In the genomic region with DNA sequence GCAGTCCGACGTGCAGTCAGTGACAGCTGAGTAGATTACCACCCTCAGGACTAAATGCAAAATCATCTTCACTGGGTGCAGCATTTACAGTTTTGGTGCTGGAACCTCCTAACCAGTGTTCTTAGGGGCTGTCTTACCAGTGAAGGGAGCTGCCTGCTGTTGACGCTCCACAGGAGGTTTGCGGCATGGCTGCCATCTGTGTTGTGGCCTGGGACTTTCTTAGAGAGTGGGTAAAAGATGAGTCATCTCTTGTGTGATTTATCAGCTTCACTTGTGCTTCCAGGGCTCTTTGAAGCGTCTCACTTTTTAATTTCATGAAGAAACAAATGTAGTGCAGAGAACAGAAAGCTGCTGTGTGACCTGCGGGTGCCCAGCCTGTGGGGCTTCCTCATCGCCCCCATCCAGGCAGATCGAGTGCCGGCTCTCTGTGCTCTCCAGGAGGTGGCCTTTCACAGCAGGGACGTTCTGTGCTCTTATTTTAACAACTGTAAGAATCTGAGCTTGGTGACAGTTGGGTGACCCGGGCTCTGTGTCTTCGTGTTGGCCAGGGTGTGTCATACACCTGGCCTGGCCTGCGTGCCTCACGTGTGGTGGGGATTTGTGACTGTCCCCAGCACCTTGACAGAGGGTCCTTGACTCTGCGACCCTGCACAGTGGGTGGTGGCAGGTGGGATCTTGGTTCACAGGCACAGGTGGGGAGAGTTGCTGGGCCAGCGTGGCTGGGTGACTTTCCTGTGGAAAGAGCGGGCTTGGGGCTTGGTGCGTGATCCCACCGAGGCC, we compare ENCODE assay signal across 8 cellular contexts. TPM values are rescaled to one million over a fixed set of nuclear protein-coding genes. Genes with fewer than 3 reads are reported as not detected.
A peak's percentile ranks its signal among the peaks of the same experiment; 100 is the strongest.
DNase-seq lines count a peak whose midpoint lies in the region; ATAC-seq and TF ChIP-seq lines count a peak whose summit lies in the region.

No MANE protein-coding gene starts in this region.

- H3K9me3 Mint-ChIP-seq in activated B cell treated with CpG ODN at 0.5 μM for 24 hours = no peaks in the 10 kb centered on the region

- no TSS peak for BruUV-seq in mammary epithelial cell (replicated peaks; lab: Mats Ljungman, UMichigan)

- DNase-seq in GM03348 (ENCODE audit: low spot score) (peak; percentile 91), Kasumi-1 (lab: John Stamatoyannopoulos, UW) (peak; percentile 91 to 93), activated B cell treated with CpG ODN at 0.5 μM for 24 hours (peak; percentile 61), mammary epithelial cell (peak; percentile 57), retina (no peak)

- peaks cover 6% of the 10 kb centered on the region for H3F3A ChIP-seq in neural cell (ENCODE audit: insufficient read depth, low read length, poor library complexity, severe bottlenecking)

- no peak overlapping the region for H3K4me3 ChIP-seq in mammary epithelial cell (replicated peaks in 1 of 3; ENCODE audit: insufficient read depth in 1 of 3, low read depth in 2 of 3, low read length in 3 of 3)
- peak overlapping the region; percentile 18 for H3K4me3 ChIP-seq in neural cell (ENCODE audit: low read length)
- peak overlapping the region; percentile 17 for H3K4me3 ChIP-seq in thymus (ENCODE audit: low read length)

- intact Hi-C loops in activated B cell treated with CpG ODN at 0.5 μM for 24 hours (cut with micrococcal nuclease) (loop anchor here (1.0 to 5.0 kb wide), 4 partner anchors 9 to 219 kb away; partner anchors contain the start of gene TBCD), mammary epithelial cell (cut with micrococcal nuclease) (no loop called here)

- H4K20me1 ChIP-seq in mammary epithelial cell (ENCODE audit: insufficient read depth, low read length) (no peaks in the 10 kb centered on the region), neural cell (ENCODE audit: insufficient read depth) (no peaks in the 10 kb centered on the region)

- H3K4me1 ChIP-seq in mammary epithelial cell (ENCODE audit: insufficient read depth, low read length) (peaks cover 16% of the 10 kb centered on the region), thymus (ENCODE audit: control insufficient read depth, insufficient read depth, low read length) (peaks cover 58% of the 10 kb centered on the region)

- H2AFZ ChIP-seq in mammary epithelial cell (ENCODE audit: low read depth, low read length) (no peak overlapping the region), neural cell (ENCODE audit: low read depth, low read length) (no peak overlapping the region)

- H3K4me2 ChIP-seq in mammary epithelial cell (ENCODE audit: insufficient read depth, low read depth, low read length) (no peak overlapping the region), neural cell (ENCODE audit: low read length) (no peak overlapping the region)

- H3K27me3 ChIP-seq in mammary epithelial cell (ENCODE audit: insufficient read depth, low read length) = no peaks in the 10 kb centered on the region
- H3K27me3 ChIP-seq in neural cell (ENCODE audit: insufficient read depth, low read depth, low read length) = no peaks in the 10 kb centered on the region
- H3K27me3 ChIP-seq in thymus (ENCODE audit: control insufficient read depth, insufficient read depth) = no peaks in the 10 kb centered on the region

- H3K9me3 ChIP-seq in mammary epithelial cell (replicated peaks; ENCODE audit: insufficient read depth, low read length) (no peaks in the 10 kb centered on the region), neural cell (ENCODE audit: low read length) (no peaks in the 10 kb centered on the region), thymus (ENCODE audit: control insufficient read depth) (no peaks in the 10 kb centered on the region)

- H3K27me3 Mint-ChIP-seq in activated B cell treated with CpG ODN at 0.5 μM for 24 hours = peaks cover 3% of the 10 kb centered on the region

- CTCF ChIA-PET in activated B cell treated with CpG ODN at 0.5 μM for 24 hours (lab: Charles Lee) = interaction anchor here (0.8 to 2.4 kb wide), 10 partner anchors 9 to 342 kb away, joined by 3 to 17 read pairs (median 4); no protein-coding TSS in a partner anchor
- CTCF ChIA-PET in mammary epithelial cell (lab: Charles Lee; ENCODE audit: low non-redundant PET) = no interaction called here

- peaks cover 33% of the 10 kb centered on the region for H3K79me2 ChIP-seq in mammary epithelial cell (ENCODE audit: insufficient read depth, low read length)
- H3K79me2 ChIP-seq in neural cell (replicated peaks; ENCODE audit: insufficient read depth, low read length) = no peaks in the 10 kb centered on the region

- ATAC-seq in GM21723 (IDR thresholded peaks at IDR 0.05; ENCODE audit: unreplicated experiment) = peak; percentile 68
- peak; percentile 88 for ATAC-seq in activated B cell treated with CpG ODN at 0.5 μM for 24 hours (ENCODE audit: low read depth)

- in situ Hi-C loops in mammary epithelial cell (cut with MboI; ENCODE audit: low sequenced_read_pairs in 2 of 2) = no loop called here

- WGBS in mammary epithelial cell (ENCODE audit: low coverage, missing lambda C conversion rate) = 86% methylated on average over 11 of the region's 19 CpGs
- 6% methylated on average over 19 of the region's 19 CpGs for WGBS in thymus

- TF ChIP-seq CTCF in activated B cell treated with CpG ODN at 0.5 μM for 24 hours (IDR thresholded peaks at IDR 0.05) = no peak
- no peak for TF ChIP-seq CTCF in mammary epithelial cell (conservative IDR thresholded peaks at IDR 0.05 in 1 of 2, IDR thresholded peaks at IDR 0.05 in 1 of 2; ENCODE audit: extremely low read depth in 1 of 2, insufficient read depth in 1 of 2, low read depth in 1 of 2, low read length in 2 of 2)
- no peak for TF ChIP-seq CTCF in neural cell (IDR thresholded peaks at IDR 0.05; ENCODE audit: poor library complexity, severe bottlenecking)

- H3K27ac ChIP-seq in mammary epithelial cell (ENCODE audit: insufficient read depth, low read depth, low read length) (no peak overlapping the region), neural cell (ENCODE audit: low read length) (peak overlapping the region; percentile 48), thymus (ENCODE audit: low read depth) (peak overlapping the region; percentile 76)

- dilution Hi-C loops in mammary epithelial cell (cut with HindIII; ENCODE audit: low sequenced_read_pairs) = no loop called here

- no peaks in the 10 kb centered on the region for H3K9me2 ChIP-seq in neural cell (ENCODE audit: insufficient read depth, low read length)

- H3K4me3 Mint-ChIP-seq in activated B cell treated with CpG ODN at 0.5 μM for 24 hours = peak overlapping the region; percentile 70

- POLR2A ChIA-PET in activated B cell treated with CpG ODN at 0.5 μM for 24 hours (lab: Charles Lee) = interaction anchor here (0.7 to 3.5 kb wide), 17 partner anchors 9 to 566 kb away, joined by 3 to 36 read pairs (median 4); partner anchors contain the start of gene FOXK2

- TF ChIP-seq RAD21 in neural cell (conservative IDR thresholded peaks at IDR 0.05) = no peak

- H3K9ac ChIP-seq in mammary epithelial cell (ENCODE audit: insufficient read depth, low read length) (no peak overlapping the region), neural cell (ENCODE audit: low read length) (peak overlapping the region; percentile 11)

- H3K4me1 Mint-ChIP-seq in activated B cell treated with CpG ODN at 0.5 μM for 24 hours = peaks cover 78% of the 10 kb centered on the region

- TF ChIP-seq EP300 in neural cell (conservative IDR thresholded peaks at IDR 0.05; ENCODE audit: poor library complexity, severe bottlenecking) = no peak

- H3K27ac Mint-ChIP-seq in activated B cell treated with CpG ODN at 0.5 μM for 24 hours = peak overlapping the region; percentile 90

- no peaks in the 10 kb centered on the region for H3K36me3 ChIP-seq in mammary epithelial cell (ENCODE audit: insufficient read depth, low read length)
- H3K36me3 ChIP-seq in neural cell (ENCODE audit: insufficient read depth, low read length) = no peaks in the 10 kb centered on the region
- peaks cover 2% of the 10 kb centered on the region for H3K36me3 ChIP-seq in thymus (ENCODE audit: control insufficient read depth, insufficient read depth)

- no peaks in the 10 kb centered on the region for H3K36me3 Mint-ChIP-seq in activated B cell treated with CpG ODN at 0.5 μM for 24 hours (ENCODE audit: low read depth)

TF ChIP-seq in neural cell, 6 proteins besides CTCF, POLR2A, EP300 and RAD21:
- TF ChIP-seq TAF1 (IDR thresholded peaks at IDR 0.05; ENCODE audit: low read depth) = no peak
- TF ChIP-seq POLR2AphosphoS5 (IDR thresholded peaks at IDR 0.05) = no peak
- TF ChIP-seq, protein P1, sequence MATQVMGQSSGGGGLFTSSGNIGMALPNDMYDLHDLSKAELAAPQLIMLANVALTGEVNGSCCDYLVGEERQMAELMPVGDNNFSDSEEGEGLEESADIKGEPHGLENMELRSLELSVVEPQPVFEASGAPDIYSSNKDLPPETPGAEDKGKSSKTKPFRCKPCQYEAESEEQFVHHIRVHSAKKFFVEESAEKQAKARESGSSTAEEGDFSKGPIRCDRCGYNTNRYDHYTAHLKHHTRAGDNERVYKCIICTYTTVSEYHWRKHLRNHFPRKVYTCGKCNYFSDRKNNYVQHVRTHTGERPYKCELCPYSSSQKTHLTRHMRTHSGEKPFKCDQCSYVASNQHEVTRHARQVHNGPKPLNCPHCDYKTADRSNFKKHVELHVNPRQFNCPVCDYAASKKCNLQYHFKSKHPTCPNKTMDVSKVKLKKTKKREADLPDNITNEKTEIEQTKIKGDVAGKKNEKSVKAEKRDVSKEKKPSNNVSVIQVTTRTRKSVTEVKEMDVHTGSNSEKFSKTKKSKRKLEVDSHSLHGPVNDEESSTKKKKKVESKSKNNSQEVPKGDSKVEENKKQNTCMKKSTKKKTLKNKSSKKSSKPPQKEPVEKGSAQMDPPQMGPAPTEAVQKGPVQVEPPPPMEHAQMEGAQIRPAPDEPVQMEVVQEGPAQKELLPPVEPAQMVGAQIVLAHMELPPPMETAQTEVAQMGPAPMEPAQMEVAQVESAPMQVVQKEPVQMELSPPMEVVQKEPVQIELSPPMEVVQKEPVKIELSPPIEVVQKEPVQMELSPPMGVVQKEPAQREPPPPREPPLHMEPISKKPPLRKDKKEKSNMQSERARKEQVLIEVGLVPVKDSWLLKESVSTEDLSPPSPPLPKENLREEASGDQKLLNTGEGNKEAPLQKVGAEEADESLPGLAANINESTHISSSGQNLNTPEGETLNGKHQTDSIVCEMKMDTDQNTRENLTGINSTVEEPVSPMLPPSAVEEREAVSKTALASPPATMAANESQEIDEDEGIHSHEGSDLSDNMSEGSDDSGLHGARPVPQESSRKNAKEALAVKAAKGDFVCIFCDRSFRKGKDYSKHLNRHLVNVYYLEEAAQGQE (IDR thresholded peaks at IDR 0.05; ENCODE audit: borderline replicate concordance) = no peak
- TF ChIP-seq MXI1 (conservative IDR thresholded peaks at IDR 0.05; ENCODE audit: poor library complexity, severe bottlenecking) = no peak
- no peak for TF ChIP-seq SMC3 (conservative IDR thresholded peaks at IDR 0.05; ENCODE audit: poor library complexity)
- no peak for TF ChIP-seq EZH2 (IDR thresholded peaks at IDR 0.05; ENCODE audit: borderline replicate concordance, insufficient read depth, low read length, poor library complexity, severe bottlenecking)

RNA-seq across cellular contexts. Expression of gene ZNF750, which starts 24.3 kb away (rescaled TPM):
- total RNA-seq in activated B cell treated with CpG ODN at 0.5 μM for 24 hours (not detected in 2 replicates), mammary epithelial cell (1 to 10 TPM in 1 of 2 donors, under 1 TPM in 1; 0.33 to 1.1 TPM)
- polyA plus RNA-seq in mammary epithelial cell (0.23 TPM), neural cell (not detected in 2 replicates), thymus (4.1 TPM)
- polyA minus RNA-seq in mammary epithelial cell (3.4 TPM), neural cell (not detected in 2 replicates)

Comparison
In these comparisons a context has a peak if more than half of its experiments do, and no peak if none do; other contexts are left out.
1. H3K4me3 ChIP-seq: peak in neural cell (single experiment) and thymus (single experiment); none in mammary epithelial cell (0 of 3).